ENCODE assay signal across 9 cellular contexts in genomic region chr1:111192643-111193519, GRCh38. TPM values are rescaled to one million over a fixed set of nuclear protein-coding genes. Genes with fewer than 3 reads are reported as not detected.
DNase-seq lines count a peak whose midpoint lies in the region; ATAC-seq, FAIRE-seq and TF ChIP-seq lines count a peak whose summit lies in the region.
"Had no signal": no experiment of that assay in that cellular context is flagged by ENCODE, and none has a peak within 500 bp of the region (broad histone marks: within the 10 kb centered on the region; RNA-seq: fewer than 3 reads in every experiment).

No MANE protein-coding gene starts in this region.

- no peaks in the 10 kb centered on the region for H3K9me2 ChIP-seq in Karpas-422 (replicated peaks; ENCODE audit: insufficient read depth, low read length)

- no peak overlapping the region for H2AFZ ChIP-seq in Karpas-422 (ENCODE audit: low read length)

- H3K9me3 Mint-ChIP-seq in natural killer cell = no peaks in the 10 kb centered on the region

- no peaks in the 10 kb centered on the region for H4K20me1 ChIP-seq in Karpas-422 (ENCODE audit: insufficient read depth, low read depth, low read length)

- H3K4me1 Mint-ChIP-seq in natural killer cell = peaks cover 99 to 100% of the 10 kb centered on the region in 2 donors

- H3K27ac ChIP-seq in Karpas-422 (ENCODE audit: low read length) (peak overlapping the region; percentile 42), coronary artery (peak overlapping the region; percentile 23 to 74)
- H3K27ac ChIP-seq: gastrocnemius medialis had no signal

- no peak overlapping the region for H3K4me3 ChIP-seq in Karpas-422 (ENCODE audit: low read length)
- peak overlapping the region; percentile 8 for H3K4me3 ChIP-seq in coronary artery
- H3K4me3 ChIP-seq: gastrocnemius medialis had no signal

- no peaks in the 10 kb centered on the region for H3K79me2 ChIP-seq in Karpas-422 (ENCODE audit: low read length)

- no peak overlapping the region for H3K9ac ChIP-seq in Karpas-422 (ENCODE audit: low read length)

- intact Hi-C loops in natural killer cell (cut with micrococcal nuclease) = loop anchor here (5.0 kb wide), 1 partner anchor 34 kb away; the partner anchor contains the start of gene CHI3L2

- no peaks in the 10 kb centered on the region for H3K9me3 ChIP-seq in Karpas-422 (ENCODE audit: low read length)
- H3K9me3 ChIP-seq: gastrocnemius medialis had no signal

- peaks cover 35% of the 10 kb centered on the region for H3K36me3 ChIP-seq in Karpas-422 (ENCODE audit: insufficient read depth, low read length)

- peak; percentile 57 to 75 (median 72) for ATAC-seq in natural killer cell
- no peak for ATAC-seq in HG03045 (IDR thresholded peaks at IDR 0.05; ENCODE audit: unreplicated experiment)

- no peak for FAIRE-seq in D721Med (lab: Jason Lieb, UNC)

- H3K4me1 ChIP-seq in Karpas-422 (ENCODE audit: low read length) = peaks cover 23% of the 10 kb centered on the region

- no peak overlapping the region for H3K4me2 ChIP-seq in Karpas-422 (ENCODE audit: low read depth, low read length, poor library complexity, severe bottlenecking)

- H3K4me3 Mint-ChIP-seq in natural killer cell = peak overlapping the region; percentile 55

- H3K27me3 ChIP-seq in Karpas-422 (ENCODE audit: low read length) = no peaks in the 10 kb centered on the region
- H3K27me3 ChIP-seq: gastrocnemius medialis had no signal

- H3K27ac Mint-ChIP-seq in natural killer cell = peak overlapping the region; percentile 91 to 95

- peaks cover 51% of the 10 kb centered on the region for H3K36me3 Mint-ChIP-seq in natural killer cell

- TF ChIP-seq CTCF in coronary artery (IDR thresholded peaks at IDR 0.05) = no peak
- no peak for TF ChIP-seq CTCF in natural killer cell (IDR thresholded peaks at IDR 0.05)
- no peak for TF ChIP-seq CTCF in D721Med (IDR thresholded peaks at IDR 0.05; ENCODE audit: insufficient read depth, missing control alignments)

- no peaks in the 10 kb centered on the region for H3K27me3 Mint-ChIP-seq in natural killer cell (ENCODE audit: low read depth in 2 of 2)

- DNase-seq in EL (peak; percentile 52), Karpas-422 (no peak), coronary artery (ENCODE audit: low spot score) (no peak), natural killer cell (no peak), DMS79 treated with DMSO at 0.1 percent for 48 hours (lab: John Stamatoyannopoulos, UW) (no peak), D721Med (ENCODE audit: insufficient read length, low spot score) (no peak), occipital lobe (lab: John Stamatoyannopoulos, UW) (no peak)
- DNase-seq: gastrocnemius medialis had no signal

RNA-seq across cellular contexts. Expression of gene DENND2D, which starts 7.6 kb away (rescaled TPM):
- total RNA-seq in Karpas-422 (2014; rRNA removed; shearing (Covaris generic); ENCODE audit: low replicate concordance) = 80.2 and 90.9 TPM in 2 replicates
- 100 to 1,000 TPM; 203 to 297 (median 203) TPM for total RNA-seq in natural killer cell
- total RNA-seq in occipital lobe = 0.94 TPM

RNA-seq across cellular contexts. Expression of gene CHI3L2, which starts 34.6 kb away (rescaled TPM):
- not detected in 2 replicates for total RNA-seq in Karpas-422 (2014; rRNA removed; shearing (Covaris generic); ENCODE audit: low replicate concordance)
- total RNA-seq in natural killer cell (10 to 100 TPM; 13.5 to 21.1 (median 17.0) TPM), occipital lobe (0.47 TPM)

RNA-seq across cellular contexts. Expression of gene CEPT1, which starts 52.9 kb away (rescaled TPM):
- total RNA-seq in Karpas-422 (2014; rRNA removed; shearing (Covaris generic); ENCODE audit: low replicate concordance) = 60.5 and 136 TPM in 2 replicates
- total RNA-seq in natural killer cell = 10 to 100 TPM; 35.4 to 49.5 (median 40.9) TPM
- 51.0 TPM for total RNA-seq in occipital lobe

RNA-seq across cellular contexts. Expression of gene DRAM2, which starts 53.0 kb away (rescaled TPM):
- total RNA-seq in Karpas-422 (2014; rRNA removed; shearing (Covaris generic); ENCODE audit: low replicate concordance) = 142 and 268 TPM in 2 replicates
- 10 to 100 TPM; 35.8 to 40.8 (median 36.4) TPM for total RNA-seq in natural killer cell
- 59.6 TPM for total RNA-seq in occipital lobe

Comparison
In these comparisons a context has a peak if more than half of its experiments do, and no peak if none do; other contexts are left out.
1. RNA of gene DENND2D, which starts 7.6 kb away (total RNA-seq): 203 to 297 TPM in natural killer cell and 80.2 to 90.9 TPM in Karpas-422; 0.94 TPM in occipital lobe (single experiment); every median in the first group is over 10 times any median in the second.